Comparison of ENCODE assay signal across 1 cellular context in the genomic region with DNA sequence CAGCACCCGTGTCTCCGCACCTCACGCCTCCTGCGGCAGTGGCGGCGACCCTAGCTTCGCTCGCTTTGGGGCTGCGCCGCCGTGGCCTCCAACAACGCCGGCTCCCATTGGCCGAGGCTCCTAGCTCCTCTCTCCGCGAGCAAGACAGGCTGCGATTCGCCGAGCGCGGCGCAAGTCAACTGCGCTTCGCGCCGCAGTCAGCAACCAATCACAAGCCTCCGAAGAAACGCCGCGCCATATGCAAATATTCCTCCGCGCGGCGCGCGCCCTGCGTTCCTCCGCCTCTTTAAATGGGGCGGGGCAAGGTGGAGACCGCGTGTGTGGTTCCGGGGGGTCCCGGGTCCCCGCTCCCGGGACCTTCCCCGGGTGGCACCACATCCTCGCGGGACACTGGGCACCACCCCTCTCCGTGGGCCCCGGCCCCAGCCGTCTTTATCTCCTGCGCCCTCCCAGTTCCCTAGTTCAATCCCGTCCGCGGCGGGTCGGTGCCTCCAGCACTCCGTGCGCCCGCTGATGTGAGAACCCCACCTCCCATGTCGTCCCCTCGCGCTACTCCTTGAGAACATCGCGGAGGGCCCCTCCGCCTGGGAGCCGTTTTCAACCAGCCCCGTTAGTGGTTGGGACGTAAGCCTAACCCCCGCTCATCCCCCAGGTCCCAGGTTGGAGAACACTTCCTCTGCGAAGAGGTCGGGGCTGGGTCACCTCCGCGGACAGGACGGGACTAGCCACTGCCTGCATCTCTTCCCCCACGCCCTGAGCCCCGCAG.
TF ChIP-seq lines count a peak whose summit lies in the region.

A gene with protein sequence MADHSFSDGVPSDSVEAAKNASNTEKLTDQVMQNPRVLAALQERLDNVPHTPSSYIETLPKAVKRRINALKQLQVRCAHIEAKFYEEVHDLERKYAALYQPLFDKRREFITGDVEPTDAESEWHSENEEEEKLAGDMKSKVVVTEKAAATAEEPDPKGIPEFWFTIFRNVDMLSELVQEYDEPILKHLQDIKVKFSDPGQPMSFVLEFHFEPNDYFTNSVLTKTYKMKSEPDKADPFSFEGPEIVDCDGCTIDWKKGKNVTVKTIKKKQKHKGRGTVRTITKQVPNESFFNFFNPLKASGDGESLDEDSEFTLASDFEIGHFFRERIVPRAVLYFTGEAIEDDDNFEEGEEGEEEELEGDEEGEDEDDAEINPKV (minus strand): TSS at position 96 of the 766 bp plus-strand sequence. CDS start 13,109 bp downstream, outside the sequence.

TF ChIP-seq in HepG2, 621 proteins besides CTCF, POLR2A, EP300 and RAD21 (continued from another document and continues in another):
- TF ChIP-seq ZHX1 (CRISPR knock-in tag; IDR thresholded peaks at IDR 0.05; ENCODE audit: low read depth) (peak; percentile 47; the same call in 1 of the 2 replicates), JUN (CRISPR knock-in tag; IDR thresholded peaks at IDR 0.05) (no peak), KDM5A (IDR thresholded peaks at IDR 0.05; ENCODE audit: borderline replicate concordance, low read length) (peak; percentile 34; the same call in 1 of the 2 replicates), MYNN (CRISPR knock-in tag; IDR thresholded peaks at IDR 0.05; ENCODE audit: low read depth) (no peak), ATF4 (CRISPR knock-in tag; IDR thresholded peaks at IDR 0.05) (no peak; a peak in 1 of 4 replicates), ZNF34 (CRISPR knock-in tag; IDR thresholded peaks at IDR 0.05; ENCODE audit: borderline replicate concordance) (no peak), ZBTB37 (CRISPR knock-in tag; IDR thresholded peaks at IDR 0.05) (no peak), SP140L (CRISPR knock-in tag; IDR thresholded peaks at IDR 0.05; ENCODE audit: borderline replicate concordance) (no peak), ZNF333 (CRISPR knock-in tag; IDR thresholded peaks at IDR 0.05; ENCODE audit: borderline replicate concordance) (no peak), ZNF800 (CRISPR knock-in tag; IDR thresholded peaks at IDR 0.05) (no peak), ZBTB40 (IDR thresholded peaks at IDR 0.05) (no peak), ZBTB40 (CRISPR knock-in tag; IDR thresholded peaks at IDR 0.05) (no peak; the same call in 1 of the 2 replicates), ZNF253 (CRISPR knock-in tag; IDR thresholded peaks at IDR 0.05; ENCODE audit: borderline replicate concordance) (0 out of 2 replicates have a peak, but pooled peaks have one; percentile 69), ELF3 (CRISPR knock-in tag; IDR thresholded peaks at IDR 0.05) (no peak), ELF1 (CRISPR knock-in tag; IDR thresholded peaks at IDR 0.05) (no peak; the same call in 1 of the 2 replicates), ZNF292 (CRISPR knock-in tag; IDR thresholded peaks at IDR 0.05; ENCODE audit: borderline replicate concordance, low read depth) (no peak), ZNF772 (CRISPR knock-in tag; IDR thresholded peaks at IDR 0.05) (peak; percentile 68; the same call in 1 of the 2 replicates), TERF1 (CRISPR knock-in tag; IDR thresholded peaks at IDR 0.05) (no peak), ZNF598 (CRISPR knock-in tag; IDR thresholded peaks at IDR 0.05; ENCODE audit: borderline replicate concordance) (0 out of 2 replicates have a peak, but pooled peaks have one; percentile 61), ZKSCAN5 (CRISPR knock-in tag; IDR thresholded peaks at IDR 0.05) (peak; percentile 56; the same call in 1 of the 2 replicates), PTBP1 (IDR thresholded peaks at IDR 0.05; ENCODE audit: low read depth, low read length, poor library complexity, severe bottlenecking) (no peak), ZNF691 (CRISPR knock-in tag; IDR thresholded peaks at IDR 0.05; ENCODE audit: borderline replicate concordance, low read depth) (no peak), E2F1 (CRISPR knock-in tag; IDR thresholded peaks at IDR 0.05) (peak; percentile 96), BRD4 (CRISPR knock-in tag; IDR thresholded peaks at IDR 0.05) (no peak), NR2F1 (CRISPR knock-in tag; IDR thresholded peaks at IDR 0.05) (no peak), ZNF883 (CRISPR knock-in tag; IDR thresholded peaks at IDR 0.05; ENCODE audit: not compliant biosample characterization) (no peak)
- TF ChIP-seq, protein P1, sequence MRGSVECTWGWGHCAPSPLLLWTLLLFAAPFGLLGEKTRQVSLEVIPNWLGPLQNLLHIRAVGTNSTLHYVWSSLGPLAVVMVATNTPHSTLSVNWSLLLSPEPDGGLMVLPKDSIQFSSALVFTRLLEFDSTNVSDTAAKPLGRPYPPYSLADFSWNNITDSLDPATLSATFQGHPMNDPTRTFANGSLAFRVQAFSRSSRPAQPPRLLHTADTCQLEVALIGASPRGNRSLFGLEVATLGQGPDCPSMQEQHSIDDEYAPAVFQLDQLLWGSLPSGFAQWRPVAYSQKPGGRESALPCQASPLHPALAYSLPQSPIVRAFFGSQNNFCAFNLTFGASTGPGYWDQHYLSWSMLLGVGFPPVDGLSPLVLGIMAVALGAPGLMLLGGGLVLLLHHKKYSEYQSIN (CRISPR knock-in tag; IDR thresholded peaks at IDR 0.05; ENCODE audit: borderline replicate concordance), result no peak
